ENCODE assay signal across 1 cellular context in genomic region chr2:173697929-173698328, GRCh38.
TF ChIP-seq lines count a peak whose summit lies in the region.

No MANE protein-coding gene starts in this region.

TF ChIP-seq in HEK293, 187 proteins besides CTCF, POLR2A, EP300 and RAD21 (continued from another document):
- TF ChIP-seq ZNF664 (tag by site-specific recombination; IDR thresholded peaks at IDR 0.05) (no peak), ZNF704 (tag by site-specific recombination; IDR thresholded peaks at IDR 0.05) (no peak), ZNF157 (tag by site-specific recombination; IDR thresholded peaks at IDR 0.05) (no peak), AEBP2 (tag by site-specific recombination; IDR thresholded peaks at IDR 0.05; ENCODE audit: borderline replicate concordance) (no peak), HIC1 (tag by site-specific recombination; IDR thresholded peaks at IDR 0.05) (no peak), ZNF202 (tag by site-specific recombination; IDR thresholded peaks at IDR 0.05; ENCODE audit: borderline replicate concordance) (no peak), ZNF311 (tag by site-specific recombination; IDR thresholded peaks at IDR 0.05; ENCODE audit: borderline replicate concordance) (peak; percentile 53; the same call in 1 of the 2 replicates), ZNF580 (tag by site-specific recombination; IDR thresholded peaks at IDR 0.05) (no peak), ZNF302 (tag by site-specific recombination; IDR thresholded peaks at IDR 0.05; ENCODE audit: low read depth) (peak; percentile 20; the same call in 1 of the 2 replicates), YY2 (tag by site-specific recombination; IDR thresholded peaks at IDR 0.05) (0 out of 2 replicates have a peak, but pooled peaks have one; percentile 20), ZNF366 (tag by site-specific recombination; conservative IDR thresholded peaks at IDR 0.05) (no peak), ZNF513 (tag by site-specific recombination; IDR thresholded peaks at IDR 0.05) (peak; percentile 96), ZNF24 (tag by site-specific recombination; IDR thresholded peaks at IDR 0.05) (no peak), GLIS1 (tag by site-specific recombination; IDR thresholded peaks at IDR 0.05) (no peak), ZNF26 (tag by site-specific recombination; IDR thresholded peaks at IDR 0.05) (no peak), ZNF148 (tag by site-specific recombination; IDR thresholded peaks at IDR 0.05; ENCODE audit: borderline replicate concordance) (no peak), ZBTB17 (tag by site-specific recombination; IDR thresholded peaks at IDR 0.05) (no peak)
TF ChIP-seq in HEK293: peak in this region for 4.
